In the genomic region with DNA sequence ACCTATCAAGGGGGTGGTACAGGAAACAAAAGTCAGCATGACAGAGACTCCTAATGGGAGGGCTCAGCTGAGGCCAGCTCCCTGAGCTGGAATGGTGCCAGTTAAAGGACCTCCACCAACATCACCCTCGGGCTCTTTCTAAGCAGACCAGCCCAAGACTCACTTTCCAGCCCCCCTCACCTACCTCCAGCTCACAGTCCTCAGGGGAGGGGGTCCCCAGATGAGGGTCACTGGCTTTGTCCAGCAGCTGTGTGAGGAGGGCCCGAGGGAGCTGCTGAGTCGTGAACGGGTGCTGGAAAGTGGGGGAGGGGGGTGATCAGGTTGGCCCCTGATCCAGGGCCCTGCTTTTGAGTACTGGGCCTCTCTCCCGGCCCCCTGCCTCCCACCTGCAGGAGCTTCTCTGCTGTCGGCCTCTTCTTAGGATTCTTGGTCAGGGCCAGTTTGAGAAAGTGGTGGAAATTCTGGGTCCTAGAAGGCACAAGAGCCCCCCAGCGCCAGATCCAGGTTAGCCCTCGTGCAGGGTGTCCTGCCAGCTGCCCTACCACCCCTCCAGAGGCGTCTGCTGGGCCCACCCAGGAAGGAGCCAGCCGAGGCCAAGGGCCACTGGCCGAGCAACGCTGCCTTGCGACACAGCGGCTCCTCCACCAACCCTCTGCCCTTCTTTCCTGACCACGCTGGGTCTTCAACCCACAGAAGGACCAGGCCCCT, we compare ENCODE assay signal across 1 cellular context.
TF ChIP-seq lines count a peak whose summit lies in the region.

No MANE protein-coding gene starts in this region.

TF ChIP-seq in HEK293T, 16 proteins besides CTCF, POLR2A, EP300 and RAD21:
- TF ChIP-seq NFRKB (IDR thresholded peaks at IDR 0.05) (no peak), ZNF384 (IDR thresholded peaks at IDR 0.05) (no peak), FOXA1 (IDR thresholded peaks at IDR 0.05) (no peak), FOXM1 (IDR thresholded peaks at IDR 0.05; ENCODE audit: borderline replicate concordance) (no peak)
